ENCODE assay signal across 9 cellular contexts in the genomic region with DNA sequence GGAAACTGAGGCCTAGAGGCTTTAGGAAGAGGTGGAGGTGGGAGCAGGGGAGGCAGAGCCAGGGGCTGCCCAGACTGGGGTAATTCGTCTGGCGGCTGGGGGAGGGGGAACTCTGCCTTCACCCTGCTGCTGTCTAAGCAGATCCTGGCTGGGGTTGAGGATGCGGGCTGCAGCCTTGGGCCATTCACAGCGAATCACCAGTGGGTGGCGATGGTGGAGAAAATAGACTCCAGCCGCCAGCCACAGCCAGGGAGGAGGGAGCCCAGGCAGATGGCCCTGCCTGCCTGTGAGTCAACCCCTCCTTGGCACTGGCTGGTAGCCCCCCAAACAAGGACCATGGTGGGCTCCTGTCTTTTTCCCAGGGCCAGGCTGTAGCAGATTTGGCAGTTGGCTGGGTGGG. TPM values are rescaled to one million over a fixed set of nuclear protein-coding genes. Genes with fewer than 3 reads are reported as not detected.
A peak's percentile ranks its signal among the peaks of the same experiment; 100 is the strongest.
DNase-seq lines count a peak whose midpoint lies in the region; ATAC-seq and TF ChIP-seq lines count a peak whose summit lies in the region.
"Had no signal": no experiment of that assay in that cellular context is flagged by ENCODE, and none has a peak within 500 bp of the region (broad histone marks: within the 10 kb centered on the region; RNA-seq: fewer than 3 reads in every experiment).

No MANE protein-coding gene starts in this region.

- TF ChIP-seq CTCF in body of pancreas (IDR thresholded peaks at IDR 0.05): no peak

- no peaks in the 10 kb centered on the region for H3K27me3 ChIP-seq in body of pancreas

- no peak for ATAC-seq in GM19463 (IDR thresholded peaks at IDR 0.05; ENCODE audit: unreplicated experiment)
- ATAC-seq in HG03439 (IDR thresholded peaks at IDR 0.05; ENCODE audit: unreplicated experiment): no peak
- ATAC-seq in body of pancreas: no peak

- DNase-seq in ELF-1 (ENCODE audit: low read depth, low spot score) (peak; percentile 72), M059J (ENCODE audit: low read depth) (peak; percentile 48), anterior cingulate cortex (lab: John Stamatoyannopoulos, UW) (peak in 43 of 58 donors; percentile 7 to 73 (median 38)), middle frontal gyrus (ENCODE audit: extremely low spot score, low spot score) (peak; percentile 16), body of pancreas (no peak)
- DNase-seq in stimulated activated CD4-positive, alpha-beta T cell treated with anti-CD3 and anti-CD28 coated beads, Interleukin-4, amount 100 ng/mL, for 1 hour: no peak

- no peak overlapping the region for H3K4me3 ChIP-seq in body of pancreas
- H3K4me3 ChIP-seq: coronary artery had no signal

- no peaks in the 10 kb centered on the region for H3K36me3 ChIP-seq in body of pancreas (replicated peaks in 1 of 2; ENCODE audit: insufficient read depth in 1 of 2, low read depth in 2 of 2)

- no peak overlapping the region for H3K27ac ChIP-seq in body of pancreas
- H3K27ac ChIP-seq: coronary artery had no signal

- intact Hi-C loops in body of pancreas (cut with DNase I): no loop called here

- 76 to 93% methylated on average over 6 of the region's 6 CpGs for WGBS in body of pancreas, 2 donors

- H3K4me1 ChIP-seq in body of pancreas: peaks cover 17% of the 10 kb centered on the region

- H3K9me3 ChIP-seq in body of pancreas: no peaks in the 10 kb centered on the region

- no peak for TF ChIP-seq POLR2A in body of pancreas (IDR thresholded peaks at IDR 0.05)

RNA-seq across cellular contexts. Expression of a gene that starts 41.7 kb away (rescaled TPM):
- total RNA-seq in M059J (2014; rRNA removed; shearing (Covaris generic)): 0.05 TPM in 1 of 2 replicates, not detected in the other
- 10 to 100 TPM; 10.4 to 15.8 TPM for total RNA-seq in body of pancreas

Comparison
In these comparisons a context has a peak if more than half of its experiments do, and no peak if none do; other contexts are left out.
1. DNase-seq: peak in ELF-1 (single experiment), M059J (single experiment), anterior cingulate cortex (43 of 58) and middle frontal gyrus (single experiment); none in stimulated activated CD4-positive, alpha-beta T cell treated with anti-CD3 and anti-CD28 coated beads, Interleukin-4, amount 100 ng/mL, for 1 hour (single experiment) and body of pancreas (0 of 4).
2. RNA of a gene that starts 41.7 kb away (total RNA-seq): 10.4 to 15.8 TPM in body of pancreas; 0.05 TPM in M059J; every median in the first group is over 10 times any median in the second.